ENCODE assay signal across 8 cellular contexts in the genomic region with DNA sequence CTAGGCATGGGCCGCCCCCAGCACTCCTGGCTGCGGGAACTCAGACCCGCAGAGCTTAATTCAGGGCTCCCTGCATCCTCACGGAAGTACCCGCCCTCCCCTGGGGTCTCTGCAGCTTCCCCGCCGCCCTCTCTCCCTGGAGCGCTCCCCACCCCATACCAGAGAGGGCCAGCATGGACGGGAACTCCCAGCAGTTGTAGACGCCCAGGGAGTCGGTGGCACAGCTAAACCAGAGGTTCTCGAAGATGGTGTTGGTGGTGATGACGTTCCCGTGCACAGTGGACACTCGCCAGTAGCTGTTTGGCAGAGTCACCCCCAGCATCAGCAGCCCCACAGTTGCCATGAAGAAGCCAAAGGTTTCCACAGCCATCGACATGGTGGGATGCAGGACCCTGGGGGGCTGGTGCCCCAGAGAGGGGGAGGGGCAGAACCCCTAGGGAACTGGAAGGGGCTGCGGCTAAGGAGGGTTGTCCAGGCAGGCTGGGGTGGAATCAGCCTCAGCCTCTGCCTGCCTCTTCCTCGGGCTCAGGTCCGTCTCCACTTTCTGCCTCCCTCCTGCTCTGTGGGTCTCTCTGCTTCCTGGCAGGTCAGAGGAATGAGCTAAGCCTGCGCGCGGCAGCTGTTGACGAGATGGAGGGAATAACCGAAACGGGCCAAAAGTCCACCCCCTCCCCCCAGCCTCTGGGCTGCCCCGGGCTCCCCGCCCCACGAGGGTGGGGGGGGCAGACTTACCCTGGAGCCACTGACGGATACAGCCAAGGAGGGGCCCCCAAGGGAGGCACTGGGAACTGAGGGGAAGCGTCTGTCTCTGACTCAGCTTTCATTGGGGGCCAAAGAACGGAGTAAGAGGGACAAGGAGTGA. TPM values are rescaled to one million over a fixed set of nuclear protein-coding genes. Genes with fewer than 3 reads are reported as not detected.
DNase-seq lines count a peak whose midpoint lies in the region; ATAC-seq and TF ChIP-seq lines count a peak whose summit lies in the region.

A gene with protein sequence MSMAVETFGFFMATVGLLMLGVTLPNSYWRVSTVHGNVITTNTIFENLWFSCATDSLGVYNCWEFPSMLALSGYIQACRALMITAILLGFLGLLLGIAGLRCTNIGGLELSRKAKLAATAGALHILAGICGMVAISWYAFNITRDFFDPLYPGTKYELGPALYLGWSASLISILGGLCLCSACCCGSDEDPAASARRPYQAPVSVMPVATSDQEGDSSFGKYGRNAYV (minus strand): TSS at position 597 of the 862 bp plus-strand sequence. CDS start 221 bp downstream, at position 376.

- intact Hi-C loops in activated B cell treated with CpG ODN at 0.5 μM for 24 hours (cut with micrococcal nuclease), result no loop called here
- intact Hi-C loops in heart left ventricle (cut with DNase I), result loop anchor here in 2 of 10 donors (2.0 to 10.0 kb wide), 2 partner anchors 19 to 47 kb away; partner anchors contain the start of gene ZNHIT1 (in 1 of the 2)

- H3K4me1 ChIP-seq in heart left ventricle, result peaks cover 0 to 55% (median 38%) of the 10 kb centered on the region in 12 donors

- no peaks in the 10 kb centered on the region for H3K27me3 ChIP-seq in heart left ventricle

- peak within 1 kb of the TSS; percentile 48 to 86 (median 78) for H3K27ac ChIP-seq in heart left ventricle

- H3K36me3 Mint-ChIP-seq in activated B cell treated with CpG ODN at 0.5 μM for 24 hours (ENCODE audit: low read depth) (peaks cover 39% of the 10 kb centered on the region), progenitor cell of endocrine pancreas (ENCODE audit: insufficient read depth) (peaks cover 5% of the 10 kb centered on the region)

- POLR2A ChIA-PET in activated B cell treated with CpG ODN at 0.5 μM for 24 hours (lab: Charles Lee), result interaction anchor here (0.7 to 0.8 kb wide), 2 partner anchors 15 to 20 kb away, joined by 3 read pairs; partner anchors contain the start of gene ZNHIT1

- peak within 1 kb of the TSS in 9 of 12 donors; percentile 8 to 44 (median 29) for H3K4me3 ChIP-seq in heart left ventricle

- 33 to 55% (median 52%) methylated on average over 14 to 31 of the region's 31 CpGs for WGBS in heart left ventricle, 4 donors

- DNase-seq in Daoy (ENCODE audit: low read depth) (peak; percentile 65), activated B cell treated with CpG ODN at 0.5 μM for 24 hours (no peak), heart left ventricle (peak; percentile 86 to 92 (median 90)), progenitor cell of endocrine pancreas (ENCODE audit: low spot score, unreplicated experiment) (no peak)
- no peak for DNase-seq in stimulated activated naive CD4-positive, alpha-beta T cell treated with Interleukin-2 at 50 U/mL for 16 hours (lab: John Stamatoyannopoulos, UW)

- H3K9me3 Mint-ChIP-seq in activated B cell treated with CpG ODN at 0.5 μM for 24 hours (no peaks in the 10 kb centered on the region), progenitor cell of endocrine pancreas (ENCODE audit: low read depth) (no peaks in the 10 kb centered on the region)

- ATAC-seq in activated B cell treated with CpG ODN at 0.5 μM for 24 hours (ENCODE audit: low read depth), result peak; percentile 49
- peak; percentile 58 to 87 (median 72) for ATAC-seq in heart left ventricle
- no peak for ATAC-seq in GM19455 (IDR thresholded peaks at IDR 0.05; ENCODE audit: unreplicated experiment)
- no peak for ATAC-seq in HG02884 (IDR thresholded peaks at IDR 0.05; ENCODE audit: unreplicated experiment)
- ATAC-seq in HG03571 (IDR thresholded peaks at IDR 0.05; ENCODE audit: unreplicated experiment), result no peak

- H3K4me1 Mint-ChIP-seq in activated B cell treated with CpG ODN at 0.5 μM for 24 hours (peaks cover 12% of the 10 kb centered on the region), progenitor cell of endocrine pancreas (ENCODE audit: low read depth) (peaks cover 20% of the 10 kb centered on the region)

- peaks cover 0 to 32% (median 19%) of the 10 kb centered on the region in 9 donors for H3K36me3 ChIP-seq in heart left ventricle

- CTCF ChIA-PET in activated B cell treated with CpG ODN at 0.5 μM for 24 hours (lab: Charles Lee), result no interaction called here

- H3K9me3 ChIP-seq in heart left ventricle, result no peaks in the 10 kb centered on the region

- TF ChIP-seq POLR2A in heart left ventricle (IDR thresholded peaks at IDR 0.05), result no peak

- H3K27ac Mint-ChIP-seq in activated B cell treated with CpG ODN at 0.5 μM for 24 hours, result no peak within 1 kb of the TSS
- H3K27ac Mint-ChIP-seq in progenitor cell of endocrine pancreas, result peak within 1 kb of the TSS; percentile 90

- H3K27me3 Mint-ChIP-seq in activated B cell treated with CpG ODN at 0.5 μM for 24 hours, result no peaks in the 10 kb centered on the region
- no peaks in the 10 kb centered on the region for H3K27me3 Mint-ChIP-seq in progenitor cell of endocrine pancreas

- no peak for TF ChIP-seq CTCF in activated B cell treated with CpG ODN at 0.5 μM for 24 hours (IDR thresholded peaks at IDR 0.05)
- no peak for TF ChIP-seq CTCF in heart left ventricle (IDR thresholded peaks at IDR 0.05)
- TF ChIP-seq CTCF in progenitor cell of endocrine pancreas (IDR thresholded peaks at IDR 0.05; ENCODE audit: unreplicated experiment), result no peak

- H3K4me3 Mint-ChIP-seq in activated B cell treated with CpG ODN at 0.5 μM for 24 hours (no peak within 1 kb of the TSS), progenitor cell of endocrine pancreas (ENCODE audit: low read depth) (no peak within 1 kb of the TSS)

RNA-seq across cellular contexts. Expression of the gene that starts here (rescaled TPM):
- 4.9 and 5.8 TPM in 2 replicates for total RNA-seq in Daoy (2014; rRNA removed; shearing (Covaris generic))
- total RNA-seq in activated B cell treated with CpG ODN at 0.5 μM for 24 hours (16.6 and 21.0 TPM in 2 replicates), heart left ventricle (10 to 100 TPM in 1 of 9 donors, 1 to 10 TPM in 8; 1.4 to 37.6 (median 2.2) TPM), progenitor cell of endocrine pancreas (21.2 and 22.8 TPM in 2 replicates)
- 1 to 10 TPM; 1.9 to 3.6 TPM for polyA plus RNA-seq in heart left ventricle

Comparison
In these comparisons a context has a peak if more than half of its experiments do, and no peak if none do; other contexts are left out.
1. DNase-seq: peak in Daoy (single experiment) and heart left ventricle (5 of 5); none in activated B cell treated with CpG ODN at 0.5 μM for 24 hours (single experiment), progenitor cell of endocrine pancreas (single experiment) and stimulated activated naive CD4-positive, alpha-beta T cell treated with Interleukin-2 at 50 U/mL for 16 hours (single experiment).
2. ATAC-seq: peak in activated B cell treated with CpG ODN at 0.5 μM for 24 hours (single experiment) and heart left ventricle (4 of 4); none in GM19455 (single experiment), HG02884 (single experiment) and HG03571 (single experiment).